20 cellular contexts compared by ENCODE assay signal in genomic region chr12:56486694-56487093, GRCh38. TPM values are rescaled to one million over a fixed set of nuclear protein-coding genes. Genes with fewer than 3 reads are reported as not detected.
DNase-seq lines count a peak whose midpoint lies in the region; ATAC-seq and TF ChIP-seq lines count a peak whose summit lies in the region.
"Had no signal": no experiment of that assay in that cellular context is flagged by ENCODE, and none has a peak within 500 bp of the region (broad histone marks: within the 10 kb centered on the region; RNA-seq: fewer than 3 reads in every experiment).

No MANE protein-coding gene starts in this region.

- no peak overlapping the region for H3K27ac Mint-ChIP-seq in MCF 10A (ENCODE audit: low read depth, unreplicated experiment)
- H3K27ac Mint-ChIP-seq in activated T-helper 17 cell treated with anti-CD3 and anti-CD28 coated beads, Interleukin-2, amount 50 U/mL, for 72 hours, result no peak overlapping the region
- no peak overlapping the region for H3K27ac Mint-ChIP-seq in stimulated activated memory B cell treated with anti-CD40 and anti-IgM and Interleukin-4, amounts not matched to agents 10 μg/mL and 1 μg/mL and 100 μg/mL, for 72 hours

- TF ChIP-seq POLR2A in breast epithelium (IDR thresholded peaks at IDR 0.05), result no peak

- H3K27me3 Mint-ChIP-seq in MCF 10A (ENCODE audit: insufficient read depth, unreplicated experiment), result no peaks in the 10 kb centered on the region
- peaks cover 12% of the 10 kb centered on the region for H3K27me3 Mint-ChIP-seq in activated T-helper 17 cell treated with anti-CD3 and anti-CD28 coated beads, Interleukin-2, amount 50 U/mL, for 72 hours
- H3K27me3 Mint-ChIP-seq in stimulated activated memory B cell treated with anti-CD40 and anti-IgM and Interleukin-4, amounts not matched to agents 10 μg/mL and 1 μg/mL and 100 μg/mL, for 72 hours, result no peaks in the 10 kb centered on the region

- H3K27ac ChIP-seq in breast epithelium, result no peak overlapping the region
- H3K27ac ChIP-seq: left lung had no signal

- DNase-seq in MCF 10A (ENCODE audit: unreplicated experiment) (no peak), breast epithelium (ENCODE audit: low spot score in 2 of 2) (no peak), left lobe of liver (ENCODE audit: low spot score) (no peak), COLO668 (lab: John Stamatoyannopoulos, UW; ENCODE audit: unreplicated experiment) (no peak), NCI-H2227 (lab: John Stamatoyannopoulos, UW; ENCODE audit: unreplicated experiment) (no peak)
- DNase-seq: activated CD4-positive, alpha-beta T cell treated with anti-CD3 and anti-CD28 coated beads for 48 hours; effector CD8-positive, alpha-beta T cell; GF-D8; NCI-H187 treated with DMSO at 0.1 percent for 48 hours; NCI-H524 treated with DMSO at 0.1 percent for 48 hours; T-helper 9 cell had no signal

- H3K4me3 Mint-ChIP-seq in MCF 10A (ENCODE audit: unreplicated experiment), result peak overlapping the region; percentile 89
- peak overlapping the region; percentile 92 for H3K4me3 Mint-ChIP-seq in activated T-helper 17 cell treated with anti-CD3 and anti-CD28 coated beads, Interleukin-2, amount 50 U/mL, for 72 hours
- H3K4me3 Mint-ChIP-seq in stimulated activated memory B cell treated with anti-CD40 and anti-IgM and Interleukin-4, amounts not matched to agents 10 μg/mL and 1 μg/mL and 100 μg/mL, for 72 hours, result peak overlapping the region; percentile 5

- no TSS peak for BruUV-seq in MCF 10A (replicated peaks; lab: Mats Ljungman, UMichigan)

- no peaks in the 10 kb centered on the region for H3K9me3 ChIP-seq in breast epithelium
- H3K9me3 ChIP-seq: left lung had no signal

- H3K4me1 Mint-ChIP-seq in MCF 10A (ENCODE audit: insufficient read depth, unreplicated experiment), result peaks cover 11% of the 10 kb centered on the region
- H3K4me1 Mint-ChIP-seq in activated T-helper 17 cell treated with anti-CD3 and anti-CD28 coated beads, Interleukin-2, amount 50 U/mL, for 72 hours, result peaks cover 11% of the 10 kb centered on the region
- H3K4me1 Mint-ChIP-seq in stimulated activated memory B cell treated with anti-CD40 and anti-IgM and Interleukin-4, amounts not matched to agents 10 μg/mL and 1 μg/mL and 100 μg/mL, for 72 hours, result peaks cover 17% of the 10 kb centered on the region

- no peaks in the 10 kb centered on the region for H3K36me3 Mint-ChIP-seq in MCF 10A (ENCODE audit: insufficient read depth, unreplicated experiment)
- H3K36me3 Mint-ChIP-seq in activated T-helper 17 cell treated with anti-CD3 and anti-CD28 coated beads, Interleukin-2, amount 50 U/mL, for 72 hours (ENCODE audit: low read depth), result no peaks in the 10 kb centered on the region
- H3K36me3 Mint-ChIP-seq in stimulated activated memory B cell treated with anti-CD40 and anti-IgM and Interleukin-4, amounts not matched to agents 10 μg/mL and 1 μg/mL and 100 μg/mL, for 72 hours, result no peaks in the 10 kb centered on the region

- no peaks in the 10 kb centered on the region for H3K36me3 ChIP-seq in breast epithelium
- H3K36me3 ChIP-seq: left lung had no signal

- no peaks in the 10 kb centered on the region for H3K27me3 ChIP-seq in breast epithelium

- no peak for ATAC-seq in activated T-helper 17 cell treated with anti-CD3 and anti-CD28 coated beads, Interleukin-2, amount 50 U/mL, for 72 hours (replicated peaks)
- ATAC-seq in left lobe of liver (peak; percentile 12), HG03378 (IDR thresholded peaks at IDR 0.05; ENCODE audit: unreplicated experiment) (no peak)
- ATAC-seq in stimulated activated memory B cell treated with anti-CD40 and anti-IgM and Interleukin-4, amounts not matched to agents 10 μg/mL and 1 μg/mL and 100 μg/mL, for 72 hours, result no peak
- ATAC-seq: HCT116 had no signal

- intact Hi-C loops in MCF 10A (cut with micrococcal nuclease) (no loop called here), breast epithelium (cut with DNase I; ENCODE audit: low total_unique reads) (no loop called here)

- H3K4me1 ChIP-seq in breast epithelium, result no peaks in the 10 kb centered on the region

- no peak overlapping the region for H3K4me3 ChIP-seq in breast epithelium

- TF ChIP-seq CTCF in MCF 10A (IDR thresholded peaks at IDR 0.05; ENCODE audit: unreplicated experiment) (no peak), breast epithelium (IDR thresholded peaks at IDR 0.05) (no peak)

- POLR2A ChIA-PET in MCF 10A (lab: Yijun Ruan, JAX), result interaction anchor here (0.7 kb wide), 1 partner anchor 18 kb away, joined by 3 read pairs; no protein-coding TSS in a partner anchor

- CTCF ChIA-PET in MCF 10A (lab: Yijun Ruan, JAX), result interaction anchor here (1.1 kb wide), 1 partner anchor 22 kb away, joined by 3 read pairs; no protein-coding TSS in a partner anchor

- H3K9me3 Mint-ChIP-seq in MCF 10A (ENCODE audit: unreplicated experiment), result no peaks in the 10 kb centered on the region
- H3K9me3 Mint-ChIP-seq in activated T-helper 17 cell treated with anti-CD3 and anti-CD28 coated beads, Interleukin-2, amount 50 U/mL, for 72 hours, result no peaks in the 10 kb centered on the region
- peaks cover 3% of the 10 kb centered on the region for H3K9me3 Mint-ChIP-seq in stimulated activated memory B cell treated with anti-CD40 and anti-IgM and Interleukin-4, amounts not matched to agents 10 μg/mL and 1 μg/mL and 100 μg/mL, for 72 hours

RNA-seq across cellular contexts. Expression of gene GLS2, which starts 1.3 kb away (rescaled TPM):
- 3.9 and 4.8 TPM in 2 replicates for total RNA-seq in MCF 10A (2022)
- 1 to 10 TPM in 2 of 3 donors, under 1 TPM in 1; 0.16 to 5.1 (median 4.6) TPM for total RNA-seq in breast epithelium
- 1 to 10 TPM; 1.3 to 4.7 TPM for total RNA-seq in activated T-helper 17 cell treated with anti-CD3 and anti-CD28 coated beads, Interleukin-2, amount 50 U/mL, for 72 hours
- 251 TPM for total RNA-seq in left lobe of liver
- total RNA-seq: OCI-LY7, SK-MEL-5 had no signal

RNA-seq across cellular contexts. Expression of gene SPRYD4, which starts 18.3 kb away (rescaled TPM):
- total RNA-seq in MCF 10A (2022) (3.5 and 3.9 TPM in 2 replicates), breast epithelium (1 to 10 TPM; 2.9 to 4.8 (median 3.6) TPM), left lobe of liver (9.4 TPM)
- total RNA-seq in activated T-helper 17 cell treated with anti-CD3 and anti-CD28 coated beads, Interleukin-2, amount 50 U/mL, for 72 hours, result 1 to 10 TPM; 3.9 to 4.2 TPM

RNA-seq across cellular contexts. Expression of gene MIP, which starts 32.2 kb away (rescaled TPM):
- total RNA-seq in MCF 10A (2022) (not detected in 2 replicates), breast epithelium (not detected), left lobe of liver (0.60 TPM)
- total RNA-seq in activated T-helper 17 cell treated with anti-CD3 and anti-CD28 coated beads, Interleukin-2, amount 50 U/mL, for 72 hours, result not detected
- total RNA-seq: activated naive CD4-positive, alpha-beta T cell treated with anti-CD3 and anti-CD28 coated beads, Interleukin-2, amount 50 U/mL, for 72 hours; fibroblast of lung; left lung; SK-MEL-5 had no signal

RNA-seq across cellular contexts. Expression of gene RBMS2, which starts 34.9 kb away (rescaled TPM):
- total RNA-seq in MCF 10A (2022) (34.9 and 62.7 TPM in 2 replicates), breast epithelium (10 to 100 TPM; 22.9 to 27.5 (median 27.2) TPM), left lobe of liver (6.6 TPM)
- total RNA-seq in activated T-helper 17 cell treated with anti-CD3 and anti-CD28 coated beads, Interleukin-2, amount 50 U/mL, for 72 hours, result 1 to 10 TPM; 1.1 to 2.3 TPM

RNA-seq across cellular contexts. Expression of gene TIMELESS, which starts 37.5 kb away (rescaled TPM):
- total RNA-seq in MCF 10A (2022) (10.1 and 14.0 TPM in 2 replicates), breast epithelium (1 to 10 TPM; 4.5 to 7.2 (median 6.7) TPM), left lobe of liver (8.6 TPM)
- total RNA-seq in activated T-helper 17 cell treated with anti-CD3 and anti-CD28 coated beads, Interleukin-2, amount 50 U/mL, for 72 hours, result 10 to 100 TPM; 36.6 to 57.4 TPM

Comparison
In these comparisons a context has a peak if more than half of its experiments do, and no peak if none do; other contexts are left out.
1. H3K4me3 Mint-ChIP-seq: peak in every context shown above with its lines; median percentile 92 in activated T-helper 17 cell treated with anti-CD3 and anti-CD28 coated beads, Interleukin-2, amount 50 U/mL, for 72 hours; 89 in MCF 10A; 5 in stimulated activated memory B cell treated with anti-CD40 and anti-IgM and Interleukin-4, amounts not matched to agents 10 μg/mL and 1 μg/mL and 100 μg/mL, for 72 hours.
2. RNA of gene GLS2, which starts 1.3 kb away (total RNA-seq): 251 TPM in left lobe of liver (single experiment); 3.9 to 4.8 TPM in MCF 10A, 1.3 to 4.7 TPM in activated T-helper 17 cell treated with anti-CD3 and anti-CD28 coated beads, Interleukin-2, amount 50 U/mL, for 72 hours and 0.16 to 5.1 TPM in breast epithelium; every median in the first group is over 10 times any median in the second.